Comparison of ENCODE assay signal across 10 cellular contexts in genomic region chr19:31676271-31677004, GRCh38.
DNase-seq lines count a peak whose midpoint lies in the region; ATAC-seq and TF ChIP-seq lines count a peak whose summit lies in the region.
"Had no signal": no experiment of that assay in that cellular context is flagged by ENCODE, and none has a peak within 500 bp of the region (broad histone marks: within the 10 kb centered on the region; RNA-seq: fewer than 3 reads in every experiment).

No MANE protein-coding gene starts in this region.

- H3K27ac ChIP-seq in DND-41 (ENCODE audit: low read length), result no peak overlapping the region
- H3K27ac ChIP-seq in Karpas-422 (ENCODE audit: low read length), result no peak overlapping the region
- no peak overlapping the region for H3K27ac ChIP-seq in adrenal gland
- no peak overlapping the region for H3K27ac ChIP-seq in lung (ENCODE audit: low read depth in 1 of 2, low read length in 1 of 2)
- H3K27ac ChIP-seq: vagina had no signal

- no peak overlapping the region for H3K4me3 ChIP-seq in DND-41 (ENCODE audit: low read depth in 1 of 2, low read length in 2 of 2)
- H3K4me3 ChIP-seq in Karpas-422 (ENCODE audit: low read length), result no peak overlapping the region
- H3K4me3 ChIP-seq in adrenal gland, result no peak overlapping the region
- no peak overlapping the region for H3K4me3 ChIP-seq in lung
- H3K4me3 ChIP-seq: vagina had no signal

- H4K20me1 ChIP-seq in DND-41 (ENCODE audit: insufficient read depth, low read length) (no peaks in the 10 kb centered on the region), Karpas-422 (ENCODE audit: insufficient read depth, low read depth, low read length) (no peaks in the 10 kb centered on the region)

- H3K27me3 ChIP-seq in DND-41 (ENCODE audit: insufficient read depth, low read length, poor library complexity) (peaks cover 3% of the 10 kb centered on the region), Karpas-422 (ENCODE audit: low read length) (no peaks in the 10 kb centered on the region), adrenal gland (no peaks in the 10 kb centered on the region), lung (ENCODE audit: control insufficient read depth, insufficient read depth) (no peaks in the 10 kb centered on the region)
- H3K27me3 ChIP-seq: vagina had no signal

- no peak overlapping the region for H3K4me2 ChIP-seq in DND-41 (ENCODE audit: insufficient read depth, low read length)
- H3K4me2 ChIP-seq in Karpas-422 (ENCODE audit: low read depth, low read length, poor library complexity, severe bottlenecking), result no peak overlapping the region

- H3K36me3 ChIP-seq in DND-41 (ENCODE audit: insufficient read depth, low read length) (no peaks in the 10 kb centered on the region), Karpas-422 (ENCODE audit: insufficient read depth, low read length) (no peaks in the 10 kb centered on the region), adrenal gland (replicated peaks in 1 of 2) (no peaks in the 10 kb centered on the region), lung (ENCODE audit: control insufficient read depth in 2 of 2, insufficient read depth in 2 of 2, low read length in 2 of 2) (no peaks in the 10 kb centered on the region)
- H3K36me3 ChIP-seq: vagina had no signal

- TF ChIP-seq CTCF in DND-41 (IDR thresholded peaks at IDR 0.05; ENCODE audit: borderline replicate concordance, extremely low read depth, low read length, poor library complexity, severe bottlenecking) (peak; percentile 25), adrenal gland (IDR thresholded peaks at IDR 0.05) (peak in 4 of 6 experiments; percentile 43 to 59 (median 49)), lung (IDR thresholded peaks at IDR 0.05; ENCODE audit: control extremely low read depth, extremely low read depth) (peak; percentile 2)

- no peaks in the 10 kb centered on the region for H3K79me2 ChIP-seq in DND-41 (ENCODE audit: insufficient read depth, low read length)
- no peaks in the 10 kb centered on the region for H3K79me2 ChIP-seq in Karpas-422 (ENCODE audit: low read length)

- WGBS in adrenal gland, 4 donors, result 48 to 59% (median 52%) methylated on average over 3 of the region's 3 CpGs
- WGBS in lung, 2 donors, result 45 to 57% methylated on average over 3 of the region's 3 CpGs

- H2AFZ ChIP-seq in DND-41 (ENCODE audit: low read depth, low read length), result no peak overlapping the region
- H2AFZ ChIP-seq in Karpas-422 (ENCODE audit: low read length), result no peak overlapping the region

- intact Hi-C loops in adrenal gland (cut with DNase I), result loop anchor here in 1 of 2 donors (10.0 kb wide), 1 partner anchor 548 kb away; no protein-coding TSS in a partner anchor

- H3K9me3 ChIP-seq in DND-41 (ENCODE audit: insufficient read depth, low read length, severe bottlenecking) (no peaks in the 10 kb centered on the region), Karpas-422 (ENCODE audit: low read length) (no peaks in the 10 kb centered on the region), adrenal gland (replicated peaks in 1 of 3) (no peaks in the 10 kb centered on the region), lung (ENCODE audit: control insufficient read depth in 2 of 2, insufficient read depth in 1 of 2, low read length in 1 of 2) (peaks cover 0 to 2% of the 10 kb centered on the region in 2 donors)
- H3K9me3 ChIP-seq: vagina had no signal

- DNase-seq in DND-41 (no peak), Karpas-422 (peak; percentile 60), adrenal gland (peak in 6 of 7 donors; percentile 23 to 55 (median 39)), lung (ENCODE audit: low spot score) (no peak), NCI-H1048 (lab: John Stamatoyannopoulos, UW) (no peak), nucleus accumbens (lab: John Stamatoyannopoulos, UW) (no peak), ureter (ENCODE audit: low spot score) (no peak)
- DNase-seq: amygdala, T-cell had no signal

- H3K9ac ChIP-seq in DND-41 (ENCODE audit: low read depth, low read length), result no peak overlapping the region
- H3K9ac ChIP-seq in Karpas-422 (ENCODE audit: low read length), result no peak overlapping the region

- H3K4me1 ChIP-seq in DND-41 (ENCODE audit: insufficient read depth, low read length) (no peaks in the 10 kb centered on the region), Karpas-422 (ENCODE audit: low read length) (no peaks in the 10 kb centered on the region), adrenal gland (replicated peaks in 1 of 2) (no peaks in the 10 kb centered on the region), lung (ENCODE audit: control insufficient read depth in 2 of 2, insufficient read depth in 2 of 2, low read length in 2 of 2) (no peaks in the 10 kb centered on the region)
- H3K4me1 ChIP-seq: vagina had no signal

- TF ChIP-seq POLR2A in adrenal gland (IDR thresholded peaks at IDR 0.05), result no peak

- no peak for ATAC-seq in DND-41 (ENCODE audit: insufficient read depth, low read depth)
- peak; percentile 41 for ATAC-seq in lung (ENCODE audit: insufficient read depth, low FRiP score)
- ATAC-seq: T-cell had no signal

- no peaks in the 10 kb centered on the region for H3K9me2 ChIP-seq in Karpas-422 (replicated peaks; ENCODE audit: insufficient read depth, low read length)

Comparison
In these comparisons a context has a peak if more than half of its experiments do, and no peak if none do; other contexts are left out.
1. DNase-seq: peak in Karpas-422 (single experiment) and adrenal gland (6 of 7); none in DND-41 (single experiment), lung (single experiment), NCI-H1048 (single experiment), nucleus accumbens (0 of 56) and ureter (single experiment).
2. Peak in every context shown above with its lines, with median percentiles within 50 percentile points of each other: CTCF ChIP-seq.